ENCODE assay signal across 6 cellular contexts in the genomic region with DNA sequence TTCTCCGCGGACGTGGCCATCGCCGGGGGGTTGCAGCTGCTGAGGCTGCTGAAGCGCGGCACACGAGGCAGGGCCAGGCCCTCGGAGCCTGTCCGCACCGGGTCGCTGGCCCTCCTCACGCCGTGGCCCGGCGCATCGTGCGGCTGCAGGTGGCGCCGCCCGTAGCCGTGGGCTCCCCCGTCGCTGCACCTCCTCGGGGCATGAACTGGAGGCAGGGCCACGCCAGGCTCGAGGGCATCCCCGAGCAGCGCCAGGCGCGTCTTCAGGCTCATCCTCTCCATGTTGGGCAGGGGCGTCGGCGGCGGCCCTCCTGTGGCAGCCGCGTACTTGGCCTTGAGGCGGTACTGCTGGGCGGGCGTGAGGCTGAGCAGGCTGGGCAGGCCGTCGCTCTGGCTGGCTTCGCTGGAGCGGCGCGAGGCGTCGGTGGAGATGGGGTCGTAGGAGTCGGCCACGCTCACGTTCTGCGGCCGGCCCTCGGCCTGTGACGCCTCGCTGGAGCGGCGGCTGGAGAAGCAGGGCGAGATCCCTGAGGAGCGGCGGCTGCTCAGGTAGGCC.
"Had no signal": no experiment of that assay in that cellular context is flagged by ENCODE, and none has a peak within 500 bp of the region (broad histone marks: within the 10 kb centered on the region; RNA-seq: fewer than 3 reads in every experiment).

No MANE protein-coding gene starts in this region.

- H3K4me2 ChIP-seq: GM23338 had no signal

- H3K9me3 ChIP-seq: HAP-1 had no signal

- H2AFZ ChIP-seq: GM23338 had no signal

- H3K4me1 ChIP-seq: HAP-1 had no signal

- H3K4me3 ChIP-seq: GM23338, HAP-1 had no signal

- DNase-seq: HFFc6 had no signal

- ATAC-seq: GM23338, HCT116, HepG2 had no signal

- H3K27ac ChIP-seq: HL-60 had no signal
